Comparison of ENCODE assay signal across 8 cellular contexts in the genomic region with DNA sequence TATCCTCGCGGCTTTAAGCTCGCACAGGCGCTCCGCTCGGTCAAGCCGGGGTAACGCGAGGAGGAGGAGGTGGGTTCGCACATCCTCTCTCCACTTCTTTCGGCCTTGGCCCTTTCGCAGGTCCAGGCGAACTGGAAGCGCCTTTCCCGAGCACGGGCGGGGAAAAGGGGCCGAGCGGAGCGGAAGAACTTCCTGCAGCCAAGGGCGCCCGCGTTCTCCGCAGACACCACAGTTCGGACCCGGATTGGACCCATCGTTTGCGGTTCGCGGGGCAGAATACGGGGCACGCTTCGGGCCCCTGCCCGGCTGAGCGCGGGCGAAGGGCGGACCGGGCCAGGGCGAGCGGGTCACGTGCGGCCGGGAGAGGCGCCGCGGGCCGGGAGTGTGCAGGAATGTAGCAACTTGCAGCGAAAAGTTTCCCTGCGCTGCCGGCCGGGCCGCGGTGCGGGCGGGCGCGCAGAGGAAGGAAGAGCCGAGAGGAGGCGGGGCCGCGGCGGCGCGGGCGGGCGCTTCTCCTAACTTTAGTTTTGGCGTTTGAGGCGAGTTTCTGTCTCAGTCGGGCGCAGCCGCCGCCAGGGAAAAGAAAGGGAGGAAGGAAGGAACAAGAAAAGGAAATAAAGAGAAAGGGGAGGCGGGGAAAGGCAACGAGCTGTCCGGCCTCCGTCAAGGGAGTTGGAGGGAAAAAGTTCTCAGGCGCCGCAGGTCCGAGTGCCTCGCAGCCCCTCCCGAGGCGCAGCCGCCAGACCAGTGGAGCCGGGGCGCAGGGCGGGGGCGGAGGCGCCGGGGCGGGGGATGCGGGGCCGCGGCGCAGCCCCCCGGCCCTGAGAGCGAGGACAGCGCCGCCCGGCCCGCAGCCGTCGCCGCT. TPM values are rescaled to one million over a fixed set of nuclear protein-coding genes. Genes with fewer than 3 reads are reported as not detected.
DNase-seq lines count a peak whose midpoint lies in the region; ATAC-seq, FAIRE-seq and TF ChIP-seq lines count a peak whose summit lies in the region.

A gene (plus strand): TSS at position 552 of the 865 bp plus-strand sequence. CDS start 402 bp downstream, outside the sequence.

- H3K4me3 Mint-ChIP-seq in activated CD4-positive, alpha-beta T cell treated with anti-CD3 and anti-CD28 coated beads for 36 hours: peak within 1 kb of the TSS; percentile 89
- H3K4me3 Mint-ChIP-seq in chondrocyte (ENCODE audit: unreplicated experiment): peak within 1 kb of the TSS; percentile 99

- ATAC-seq in activated CD4-positive, alpha-beta T cell treated with anti-CD3 and anti-CD28 coated beads for 36 hours: peak; percentile 76

- peak; percentile 60 for FAIRE-seq in H54 (lab: Jason Lieb, UNC)

- CTCF ChIA-PET in activated CD4-positive, alpha-beta T cell treated with anti-CD3 and anti-CD28 coated beads for 36 hours (lab: Charles Lee): interaction anchor here (1.0 kb wide), 1 partner anchor 102 kb away, joined by 3 read pairs; no protein-coding TSS in a partner anchor

- H3K36me3 Mint-ChIP-seq in activated CD4-positive, alpha-beta T cell treated with anti-CD3 and anti-CD28 coated beads for 36 hours (ENCODE audit: low read depth): peaks cover 2% of the 10 kb centered on the region
- H3K36me3 Mint-ChIP-seq in chondrocyte (ENCODE audit: low read depth): peaks cover 4% of the 10 kb centered on the region

- TF ChIP-seq CTCF in LNCaP clone FGC (IDR thresholded peaks at IDR 0.05; ENCODE audit: control insufficient read depth, extremely low read depth, insufficient read depth) (no peak), chondrocyte (IDR thresholded peaks at IDR 0.05) (peak; percentile 19)

- POLR2A ChIA-PET in activated CD4-positive, alpha-beta T cell treated with anti-CD3 and anti-CD28 coated beads for 36 hours (lab: Charles Lee): no interaction called here

- DNase-seq in G401 (ENCODE audit: low spot score) (peak; percentile 41), H54 (ENCODE audit: insufficient read length, low spot score) (peak; percentile 42), LNCaP clone FGC (ENCODE audit: low read depth) (peak; percentile 78), chondrocyte (ENCODE audit: low spot score) (peak; percentile 96), kidney glomerular epithelial cell (lab: John Stamatoyannopoulos, UW) (peak; percentile 80), DMS79 (lab: John Stamatoyannopoulos, UW) (no peak)
- peak; percentile 81 for DNase-seq in activated CD4-positive, alpha-beta T cell treated with anti-CD3 and anti-CD28 coated beads for 36 hours
- DNase-seq in stimulated activated CD4-positive, alpha-beta T cell treated with anti-CD3 and anti-CD28 coated beads, Interleukin-15, amount 100 ng/mL, for 1 hour (ENCODE audit: low read depth in 1 of 2, low spot score in 1 of 2): peak; percentile 28 to 56

- H3K27ac Mint-ChIP-seq in activated CD4-positive, alpha-beta T cell treated with anti-CD3 and anti-CD28 coated beads for 36 hours: no peak within 1 kb of the TSS
- H3K27ac Mint-ChIP-seq in chondrocyte (ENCODE audit: unreplicated experiment): peak within 1 kb of the TSS; percentile 100

- TF ChIP-seq POLR2A in H54 (IDR thresholded peaks at IDR 0.05; ENCODE audit: low read depth, low read length): peak; percentile 41

- H3K4me3 ChIP-seq in LNCaP clone FGC (ENCODE audit: low read depth, low read length): peak within 1 kb of the TSS; percentile 83

- no peaks in the 10 kb centered on the region for H3K9me3 Mint-ChIP-seq in activated CD4-positive, alpha-beta T cell treated with anti-CD3 and anti-CD28 coated beads for 36 hours (ENCODE audit: low read depth)
- H3K9me3 Mint-ChIP-seq in chondrocyte (ENCODE audit: low read depth): no peaks in the 10 kb centered on the region

- intact Hi-C loops in activated CD4-positive, alpha-beta T cell treated with anti-CD3 and anti-CD28 coated beads for 36 hours (cut with DNase I, micrococcal nuclease): loop anchor here in 1 of 2 experiments (1.0 to 2.0 kb wide), 2 partner anchors 158 to 195 kb away; a partner anchor contains a TSS

- in situ Hi-C loops in G401 (cut with HindIII; ENCODE audit: low sequenced_read_pairs): no loop called here

- peaks cover 43% of the 10 kb centered on the region for H3K27me3 Mint-ChIP-seq in activated CD4-positive, alpha-beta T cell treated with anti-CD3 and anti-CD28 coated beads for 36 hours
- no peaks in the 10 kb centered on the region for H3K27me3 Mint-ChIP-seq in chondrocyte (ENCODE audit: low read depth)

- peaks cover 13% of the 10 kb centered on the region for H3K4me1 Mint-ChIP-seq in activated CD4-positive, alpha-beta T cell treated with anti-CD3 and anti-CD28 coated beads for 36 hours
- peaks cover 33% of the 10 kb centered on the region for H3K4me1 Mint-ChIP-seq in chondrocyte (ENCODE audit: low read depth)

RNA-seq across cellular contexts. Expression of the gene that starts here (rescaled TPM):
- total RNA-seq in G401 (2014; rRNA removed; shearing (Covaris generic)): 30.7 and 44.6 TPM in 2 replicates
- under 1 TPM; 0.21 to 0.25 TPM for total RNA-seq in activated CD4-positive, alpha-beta T cell treated with anti-CD3 and anti-CD28 coated beads for 36 hours
- 114 to 132 TPM (median 116 TPM) in 3 replicates for total RNA-seq in chondrocyte

Comparison
In these comparisons a context has a peak if more than half of its experiments do, and no peak if none do; other contexts are left out.
1. RNA of the gene that starts here (total RNA-seq): 114 to 132 TPM in chondrocyte and 30.7 to 44.6 TPM in G401; 0.21 to 0.25 TPM in activated CD4-positive, alpha-beta T cell treated with anti-CD3 and anti-CD28 coated beads for 36 hours; every median in the first group is over 10 times any median in the second.
2. Peak in DNase-seq and ATAC-seq in activated CD4-positive, alpha-beta T cell treated with anti-CD3 and anti-CD28 coated beads for 36 hours; RNA of the gene not detected or under 1 TPM.